Comparison of ENCODE assay signal across 13 cellular contexts in the genomic region with DNA sequence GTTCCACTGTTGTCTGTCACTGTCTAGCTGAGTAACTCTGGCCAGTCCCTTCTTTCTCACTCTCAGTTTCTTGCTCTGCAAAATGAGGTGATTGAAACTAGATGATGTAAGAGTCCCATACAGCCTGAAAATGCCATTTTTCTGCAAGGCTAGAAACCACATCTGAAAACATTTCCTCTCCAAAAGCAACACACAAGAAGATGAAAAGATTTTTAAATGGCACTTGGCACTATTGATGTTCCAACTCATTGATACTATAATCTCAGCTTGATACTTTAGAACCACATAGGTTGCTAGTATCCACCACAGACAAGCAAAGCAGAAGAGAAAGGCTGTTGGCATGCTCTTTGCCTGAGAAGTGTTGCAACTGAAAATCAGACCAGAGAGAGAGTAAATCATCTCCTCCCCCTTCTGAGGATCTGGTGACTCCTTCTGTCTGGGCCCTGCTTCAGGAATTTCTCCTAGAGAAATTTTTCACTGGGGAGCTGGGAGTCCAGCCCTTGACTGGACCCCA.
DNase-seq lines count a peak whose midpoint lies in the region; ATAC-seq and TF ChIP-seq lines count a peak whose summit lies in the region.
"Had no signal": no experiment of that assay in that cellular context is flagged by ENCODE, and none has a peak within 500 bp of the region (broad histone marks: within the 10 kb centered on the region; RNA-seq: fewer than 3 reads in every experiment).

No MANE protein-coding gene starts in this region.

- in situ Hi-C loops in GM13976 (cut with MboI; ENCODE audit: low sequenced_read_pairs, unreplicated experiment) = no loop called here

- ATAC-seq in GM21367 (IDR thresholded peaks at IDR 0.05; ENCODE audit: unreplicated experiment) = peak; percentile 90
- peak; percentile 96 for ATAC-seq in HG03135 (IDR thresholded peaks at IDR 0.05; ENCODE audit: unreplicated experiment)
- peak; percentile 65 for ATAC-seq in left ventricle myocardium superior
- ATAC-seq: upper lobe of right lung had no signal

- H3K36me3 ChIP-seq in effector memory CD4-positive, alpha-beta T cell (ENCODE audit: control insufficient read depth, insufficient read depth, low read length) = no peaks in the 10 kb centered on the region
- H3K36me3 ChIP-seq: spleen, upper lobe of right lung had no signal

- DNase-seq in GM13976 (ENCODE audit: low spot score) (peak; percentile 2), left ventricle myocardium superior (no peak), T-helper 1 cell (no peak), NOMO-1 (lab: John Stamatoyannopoulos, UW; ENCODE audit: unreplicated experiment in 2 of 2) (no peak), NCI-H2171 treated with DMSO at 0.1 percent for 48 hours (lab: John Stamatoyannopoulos, UW) (no peak)
- DNase-seq in effector memory CD4-positive, alpha-beta T cell = no peak
- DNase-seq: OCI-M1, spleen, upper lobe of right lung had no signal

- H3K4me1 ChIP-seq in effector memory CD4-positive, alpha-beta T cell (ENCODE audit: control insufficient read depth, insufficient read depth, low read length, poor library complexity, severe bottlenecking) = no peaks in the 10 kb centered on the region
- H3K4me1 ChIP-seq: spleen, upper lobe of right lung had no signal

- H3K9me3 ChIP-seq in effector memory CD4-positive, alpha-beta T cell (ENCODE audit: control insufficient read depth, low read length) = no peaks in the 10 kb centered on the region
- H3K9me3 ChIP-seq: upper lobe of right lung had no signal

- H3K4me3 ChIP-seq in effector memory CD4-positive, alpha-beta T cell (ENCODE audit: insufficient read depth, low read depth, low read length, poor library complexity, severe bottlenecking) = no peak overlapping the region
- H3K4me3 ChIP-seq: coronary artery, spleen, upper lobe of right lung had no signal

- no peak overlapping the region for H3K27ac ChIP-seq in effector memory CD4-positive, alpha-beta T cell (ENCODE audit: insufficient read depth, low read length, poor library complexity, severe bottlenecking)
- H3K27ac ChIP-seq: C4-2B, coronary artery, spleen, upper lobe of right lung had no signal

- TF ChIP-seq CTCF in GM13976 (IDR thresholded peaks at IDR 0.05; ENCODE audit: borderline replicate concordance, control extremely low read depth, extremely low read depth, insufficient read depth, missing control alignments) = no peak

- intact Hi-C loops in left ventricle myocardium superior (cut with micrococcal nuclease) = no loop called here

- H3K27me3 ChIP-seq in effector memory CD4-positive, alpha-beta T cell (replicated peaks; ENCODE audit: control insufficient read depth, insufficient read depth, low read length, poor library complexity, severe bottlenecking) = no peaks in the 10 kb centered on the region
- H3K27me3 ChIP-seq: spleen, upper lobe of right lung had no signal
